In genomic region chr17:50478391-50479361, GRCh38 we compare ENCODE assay signal across 1 cellular context.
TF ChIP-seq lines count a peak whose summit lies in the region.

TSS of gene RSAD1 (plus strand) at chr17:50478860. CDS start at chr17:50478885, 25 bp downstream.

TF ChIP-seq in K562, 482 proteins besides CTCF, POLR2A, EP300 and RAD21 (continued from another document and continues in another):
- TF ChIP-seq SRF (CRISPR knock-in tag; IDR thresholded peaks at IDR 0.05), result peak in 1 of 2 experiments; percentile 48; a peak in 1 of 4 replicates
- TF ChIP-seq ETV6 (IDR thresholded peaks at IDR 0.05; ENCODE audit: borderline replicate concordance in 1 of 2, low read depth in 2 of 2, low read length in 1 of 2), result 0 out of 4 replicates have a peak, but pooled peaks of 1 of the 2 experiments have one; percentile 27
- peak; percentile 69; the same call in 1 of the 2 replicates for TF ChIP-seq ETV6 (CRISPR knock-in tag; IDR thresholded peaks at IDR 0.05; ENCODE audit: borderline replicate concordance)
- TF ChIP-seq NCOR1 (IDR thresholded peaks at IDR 0.05), result no peak; the same call in 1 of the 2 replicates
- peak; percentile 84 for TF ChIP-seq ZBTB1 (CRISPR knock-in tag; IDR thresholded peaks at IDR 0.05; ENCODE audit: borderline replicate concordance, low read depth)
- peak; percentile 36; the same call in 1 of the 2 replicates for TF ChIP-seq DEAF1 (CRISPR knock-in tag; IDR thresholded peaks at IDR 0.05)
- peak; percentile 38; the same call in 1 of the 2 replicates for TF ChIP-seq ATF1 (CRISPR knock-in tag; IDR thresholded peaks at IDR 0.05)
- peak; percentile 90 for TF ChIP-seq ATF1 (tag; IDR thresholded peaks at IDR 0.05)
- TF ChIP-seq KDM2B (CRISPR knock-in tag; IDR thresholded peaks at IDR 0.05), result peak; percentile 26; the same call in 1 of the 2 replicates
- no peak for TF ChIP-seq MEF2D (tag; conservative IDR thresholded peaks at IDR 0.05; ENCODE audit: low read depth)
- TF ChIP-seq SAP30 (IDR thresholded peaks at IDR 0.05; ENCODE audit: borderline replicate concordance, insufficient read depth, low read depth, low read length, poor library complexity, severe bottlenecking), result peak; percentile 87
- no peak for TF ChIP-seq FOXJ2 (tag; IDR thresholded peaks at IDR 0.05)
- no peak for TF ChIP-seq ZBTB8A (IDR thresholded peaks at IDR 0.05; ENCODE audit: partially characterized antibody)
- no peak for TF ChIP-seq ZNF23 (CRISPR knock-in tag; IDR thresholded peaks at IDR 0.05)
- no peak for TF ChIP-seq DLX4 (CRISPR knock-in tag; IDR thresholded peaks at IDR 0.05)
- no peak for TF ChIP-seq GABPB2 (CRISPR knock-in tag; conservative IDR thresholded peaks at IDR 0.05)
- no peak for TF ChIP-seq HOMEZ (CRISPR knock-in tag; IDR thresholded peaks at IDR 0.05)
- TF ChIP-seq ETV5 (CRISPR knock-in tag; IDR thresholded peaks at IDR 0.05; ENCODE audit: low read depth), result no peak
- TF ChIP-seq TAF7 (tag; IDR thresholded peaks at IDR 0.05), result no peak
- TF ChIP-seq MITF (IDR thresholded peaks at IDR 0.05), result 0 out of 2 replicates have a peak, but pooled peaks have one; percentile 28
- no peak for TF ChIP-seq TSHZ1 (CRISPR knock-in tag; IDR thresholded peaks at IDR 0.05)
- 0 out of 2 replicates have a peak, but pooled peaks have one; percentile 12 for TF ChIP-seq NR4A1 (CRISPR knock-in tag; IDR thresholded peaks at IDR 0.05)
- peak; percentile 82; the same call in 1 of the 2 replicates for TF ChIP-seq NR4A1 (tag; IDR thresholded peaks at IDR 0.05)
- TF ChIP-seq PATZ1 (CRISPR knock-in tag; IDR thresholded peaks at IDR 0.05; ENCODE audit: borderline replicate concordance), result no peak
- TF ChIP-seq ZNF398 (CRISPR knock-in tag; IDR thresholded peaks at IDR 0.05), result no peak
- no peak for TF ChIP-seq BRF2 (IDR thresholded peaks at IDR 0.05; ENCODE audit: borderline replicate concordance, insufficient read depth, insufficient read length)
- TF ChIP-seq THRB (CRISPR knock-in tag; conservative IDR thresholded peaks at IDR 0.05), result no peak
- TF ChIP-seq ETS2 (tag; IDR thresholded peaks at IDR 0.05; ENCODE audit: borderline replicate concordance, poor library complexity, severe bottlenecking), result no peak
- TF ChIP-seq ZNF431 (CRISPR knock-in tag; IDR thresholded peaks at IDR 0.05), result peak; percentile 82
- peak; percentile 69; the same call in 1 of the 2 replicates for TF ChIP-seq STAG1 (CRISPR knock-in tag; IDR thresholded peaks at IDR 0.05; ENCODE audit: borderline replicate concordance)
- peak; percentile 82 for TF ChIP-seq VEZF1 (CRISPR knock-in tag; IDR thresholded peaks at IDR 0.05)
- TF ChIP-seq CTBP1 (IDR thresholded peaks at IDR 0.05; ENCODE audit: borderline replicate concordance), result peak; percentile 99
- TF ChIP-seq UBTF (IDR thresholded peaks at IDR 0.05; ENCODE audit: borderline replicate concordance in 1 of 2, low read depth in 2 of 2, low read length in 2 of 2), result peak; percentile 92 to 95; a peak in 3 of 4 replicates
- no peak for TF ChIP-seq IRF9 (tag; IDR thresholded peaks at IDR 0.05)
- no peak for TF ChIP-seq ZFP1 (CRISPR knock-in tag; IDR thresholded peaks at IDR 0.05)
- TF ChIP-seq CHD1 (IDR thresholded peaks at IDR 0.05; ENCODE audit: low read length), result peak; percentile 78
